In the genomic region with DNA sequence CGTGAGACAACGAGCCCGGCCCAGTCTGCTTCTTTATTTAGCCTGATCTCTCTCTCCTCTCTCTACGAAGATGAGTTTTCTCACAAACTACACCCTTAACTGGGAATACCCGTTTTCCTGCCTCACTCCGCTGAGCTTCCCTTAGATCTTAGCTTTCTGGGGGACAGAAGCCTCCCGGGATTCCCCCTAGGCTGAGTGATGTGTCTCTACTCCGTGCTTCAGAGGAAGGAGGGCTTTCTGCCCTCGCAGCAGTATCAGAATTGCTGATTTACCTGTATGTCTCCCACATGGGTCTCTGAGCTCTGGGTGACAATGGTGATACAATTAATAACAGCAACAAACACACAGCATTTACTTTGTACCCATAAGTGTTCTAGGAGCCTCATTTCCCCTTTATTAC, we compare ENCODE assay signal across 9 cellular contexts. TPM values are rescaled to one million over a fixed set of nuclear protein-coding genes. Genes with fewer than 3 reads are reported as not detected.
A peak's percentile ranks its signal among the peaks of the same experiment; 100 is the strongest.
DNase-seq lines count a peak whose midpoint lies in the region; FAIRE-seq and TF ChIP-seq lines count a peak whose summit lies in the region.
"Had no signal": no experiment of that assay in that cellular context is flagged by ENCODE, and none has a peak within 500 bp of the region (broad histone marks: within the 10 kb centered on the region; RNA-seq: fewer than 3 reads in every experiment).

No MANE protein-coding gene starts in this region.

- H3K4me3 Mint-ChIP-seq in CD8-positive, alpha-beta memory T cell = peak overlapping the region; percentile 87 to 97 (median 89)

- peak overlapping the region; percentile 74 for H3K27ac ChIP-seq in CD8-positive, alpha-beta memory T cell (ENCODE audit: low read depth, low read length)
- peak overlapping the region in 1 of 5 donors; percentile 90 for H3K27ac ChIP-seq in stomach

- H3K9ac ChIP-seq in iPS-15b (ENCODE audit: low read depth, low read length) = peak overlapping the region; percentile 41

- no peaks in the 10 kb centered on the region for H3K9me3 Mint-ChIP-seq in CD8-positive, alpha-beta memory T cell

- 43 to 54% (median 49%) methylated on average over 8 to 9 of the region's 9 CpGs for WGBS in stomach, 5 donors

- TF ChIP-seq CTCF in stomach (IDR thresholded peaks at IDR 0.05) = no peak

- FAIRE-seq in RCC 7860 (lab: Jason Lieb, UNC) = no peak

- H3K4me1 Mint-ChIP-seq in CD8-positive, alpha-beta memory T cell = peaks cover 28 to 58% (median 44%) of the 10 kb centered on the region in 3 donors

- peaks cover 21% of the 10 kb centered on the region for H3K4me1 ChIP-seq in CD8-positive, alpha-beta memory T cell (ENCODE audit: insufficient read depth, low read length)
- peaks cover 12% of the 10 kb centered on the region for H3K4me1 ChIP-seq in HAP-1
- H3K4me1 ChIP-seq in iPS-15b (ENCODE audit: control insufficient read depth, insufficient read depth, low read length) = peaks cover 8% of the 10 kb centered on the region
- peaks cover 11 to 45% (median 29%) of the 10 kb centered on the region in 4 donors for H3K4me1 ChIP-seq in stomach

- H3K9me3 ChIP-seq in CD8-positive, alpha-beta memory T cell (ENCODE audit: low read length) = no peaks in the 10 kb centered on the region
- H3K9me3 ChIP-seq in HAP-1 (peaks cover 4% of the 10 kb centered on the region; the same call in 1 of the 2 replicates), iPS-15b (ENCODE audit: control insufficient read depth, insufficient read depth, low read length) (no peaks in the 10 kb centered on the region), stomach (no peaks in the 10 kb centered on the region)

- intact Hi-C loops in stomach (cut with DNase I; ENCODE audit: low total_unique reads) = no loop called here

- no peaks in the 10 kb centered on the region for H3K27me3 ChIP-seq in CD8-positive, alpha-beta memory T cell (ENCODE audit: insufficient read depth, low read length, poor library complexity, severe bottlenecking)
- no peaks in the 10 kb centered on the region for H3K27me3 ChIP-seq in HAP-1 (ENCODE audit: low read depth)
- no peaks in the 10 kb centered on the region for H3K27me3 ChIP-seq in iPS-15b (ENCODE audit: control insufficient read depth, insufficient read depth, low read length)
- no peaks in the 10 kb centered on the region for H3K27me3 ChIP-seq in stomach

- in situ Hi-C loops in HAP-1 (cut with MboI; ENCODE audit: low sequenced_read_pairs) = no loop called here

- no peak for TF ChIP-seq POLR2A in stomach (IDR thresholded peaks at IDR 0.05)

- no peaks in the 10 kb centered on the region for H3K27me3 Mint-ChIP-seq in CD8-positive, alpha-beta memory T cell

- H3K36me3 ChIP-seq in CD8-positive, alpha-beta memory T cell (ENCODE audit: insufficient read depth, low read length) = peaks cover 11% of the 10 kb centered on the region
- peaks cover 13% of the 10 kb centered on the region for H3K36me3 ChIP-seq in HAP-1 (replicated peaks)
- H3K36me3 ChIP-seq in iPS-15b (ENCODE audit: control insufficient read depth, insufficient read depth, low read length) = no peaks in the 10 kb centered on the region
- peaks cover 8 to 30% (median 24%) of the 10 kb centered on the region in 4 donors for H3K36me3 ChIP-seq in stomach

- no peak for TF ChIP-seq EP300 in stomach (IDR thresholded peaks at IDR 0.05)

- POLR2A ChIA-PET in CD8-positive, alpha-beta memory T cell (lab: Charles Lee) = interaction anchor here (1.7 kb wide), 1 partner anchor 127 kb away, joined by 6 read pairs; a partner anchor contains a TSS

- H3K36me3 Mint-ChIP-seq in CD8-positive, alpha-beta memory T cell = peaks cover 9 to 35% (median 17%) of the 10 kb centered on the region in 3 donors

- DNase-seq in CD8-positive, alpha-beta memory T cell = peak in 1 of 5 donors; percentile 10
- DNase-seq in HAP-1 (ENCODE audit: low spot score in 2 of 2) (no peak), stomach (no peak), cerebellar cortex (ENCODE audit: low spot score) (no peak), RCC 7860 (ENCODE audit: low spot score) (no peak), 8988T (no peak)
- peak; percentile 51 to 52 for DNase-seq in activated CD4-positive, alpha-beta T cell treated with anti-CD3 and anti-CD28 coated beads, Interleukin-2, amount 50 U/mL, for 48 hours

- H3K4me3 ChIP-seq in CD8-positive, alpha-beta memory T cell (ENCODE audit: low read length) = peak overlapping the region; percentile 86
- peak overlapping the region; percentile 97 for H3K4me3 ChIP-seq in HAP-1
- peak overlapping the region; percentile 88 for H3K4me3 ChIP-seq in iPS-15b (ENCODE audit: low read depth, low read length)
- H3K4me3 ChIP-seq in stomach = peak overlapping the region; percentile 79 to 100 (median 98)

- CTCF ChIA-PET in CD8-positive, alpha-beta memory T cell (lab: Charles Lee) = interaction anchor here (1.1 to 1.5 kb wide), 2 partner anchors 24 to 104 kb away, joined by 4 to 5 read pairs; no protein-coding TSS in a partner anchor

- H3K27ac Mint-ChIP-seq in CD8-positive, alpha-beta memory T cell = peak overlapping the region; percentile 75 to 96 (median 91)

RNA-seq across cellular contexts. Expression of a gene that starts 1.0 kb away (rescaled TPM):
- 10 to 100 TPM; 49.9 to 51.5 TPM for total RNA-seq in CD8-positive, alpha-beta memory T cell
- polyA plus RNA-seq in CD8-positive, alpha-beta memory T cell = 24.7 TPM
- 100 to 1,000 TPM in 1 of 5 donors, 10 to 100 TPM in 4; 13.0 to 136 (median 65.9) TPM for total RNA-seq in stomach
- polyA plus RNA-seq in stomach = 10 to 100 TPM; 40.7 to 46.3 (median 44.2) TPM

RNA-seq across cellular contexts. Expression of a gene that starts 29.2 kb away (rescaled TPM):
- total RNA-seq in CD8-positive, alpha-beta memory T cell = not detected
- not detected for polyA plus RNA-seq in CD8-positive, alpha-beta memory T cell
- total RNA-seq in stomach = not detected
- under 1 TPM in 1 of 3 donors, not detected in 2; 0.75 TPM for polyA plus RNA-seq in stomach
- total RNA-seq: HT1080 had no signal

RNA-seq across cellular contexts. Expression of a gene that starts 43.0 kb away (rescaled TPM):
- total RNA-seq in CD8-positive, alpha-beta memory T cell = not detected
- not detected for polyA plus RNA-seq in CD8-positive, alpha-beta memory T cell
- total RNA-seq in stomach = 10 to 100 TPM in 4 of 5 donors, 1 to 10 TPM in 1; 9.9 to 83.5 (median 32.1) TPM
- 10 to 100 TPM; 11.8 to 32.0 (median 14.2) TPM for polyA plus RNA-seq in stomach
- total RNA-seq: HT1080 had no signal

RNA-seq across cellular contexts. Expression of a gene that starts 47.0 kb away (rescaled TPM):
- not detected for total RNA-seq in CD8-positive, alpha-beta memory T cell
- polyA plus RNA-seq in CD8-positive, alpha-beta memory T cell = not detected
- total RNA-seq in stomach = 10 to 100 TPM in 1 of 5 donors, 1 to 10 TPM in 1, under 1 TPM in 1, not detected in 2; 0.55 to 16.1 (median 5.1) TPM
- polyA plus RNA-seq in stomach = 1 to 10 TPM; 2.7 to 6.0 (median 3.9) TPM
- total RNA-seq: HT1080 had no signal

Comparison
In these comparisons a context has a peak if more than half of its experiments do, and no peak if none do; other contexts are left out.
1. DNase-seq: peak in activated CD4-positive, alpha-beta T cell treated with anti-CD3 and anti-CD28 coated beads, Interleukin-2, amount 50 U/mL, for 48 hours (2 of 2); none in HAP-1 (0 of 2), stomach (single experiment), cerebellar cortex (single experiment), RCC 7860 (single experiment) and 8988T (single experiment).
2. RNA of a gene that starts 43.0 kb away (total RNA-seq): 9.9 to 83.5 TPM in stomach; not detected in CD8-positive, alpha-beta memory T cell; every median in the first group is over 10 times any median in the second.
3. Peak in every context shown above with its lines, with median percentiles within 50 percentile points of each other: H3K4me3 ChIP-seq.